ENCODE assay signal across 7 cellular contexts in the genomic region with DNA sequence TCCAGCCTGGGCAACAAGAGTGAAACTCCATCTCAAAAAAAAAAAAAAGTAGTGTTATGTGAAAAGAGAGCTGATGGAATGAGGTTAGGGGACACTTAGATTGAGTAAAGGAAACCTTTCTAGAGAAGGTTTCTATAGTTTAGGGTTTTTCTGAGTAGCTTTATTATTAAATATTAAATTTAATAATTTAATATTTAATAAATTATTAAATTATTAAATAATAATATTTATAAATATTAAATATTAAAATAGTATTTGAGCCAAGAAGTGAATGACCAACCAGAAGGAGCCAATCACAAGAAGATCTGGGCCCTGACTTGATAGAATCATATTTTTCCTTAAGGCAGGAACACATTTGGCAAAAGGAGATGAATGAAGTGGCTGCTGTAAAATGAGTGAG.
"Had no signal": no experiment of that assay in that cellular context is flagged by ENCODE, and none has a peak within 500 bp of the region (broad histone marks: within the 10 kb centered on the region; RNA-seq: fewer than 3 reads in every experiment).

No MANE protein-coding gene starts in this region.

- DNase-seq: H9, HCEC 1CT, KBM-7 had no signal

- H3K27me3 Mint-ChIP-seq: IgD-negative memory B cell had no signal

- H3K27ac ChIP-seq: HL-60 had no signal

- H3K4me3 Mint-ChIP-seq: GM23338, H9, IgD-negative memory B cell had no signal

- H3K27ac Mint-ChIP-seq: GM23338, H9, IgD-negative memory B cell had no signal

- H3K4me2 ChIP-seq: GM23338 had no signal

- H3K4me3 ChIP-seq: GM23338 had no signal

- ATAC-seq: GM23338, HepG2 had no signal

- H3K4me1 Mint-ChIP-seq: GM23338, H9 had no signal

- H3K9me3 Mint-ChIP-seq: GM23338, H9, IgD-negative memory B cell had no signal

- H2AFZ ChIP-seq: GM23338 had no signal
